9 cellular contexts compared by ENCODE assay signal in genomic region chr10:17226891-17227303, GRCh38. TPM values are rescaled to one million over a fixed set of nuclear protein-coding genes. Genes with fewer than 3 reads are reported as not detected.
DNase-seq lines count a peak whose midpoint lies in the region; TF ChIP-seq lines count a peak whose summit lies in the region.
"Had no signal": no experiment of that assay in that cellular context is flagged by ENCODE, and none has a peak within 500 bp of the region (broad histone marks: within the 10 kb centered on the region; RNA-seq: fewer than 3 reads in every experiment).

No MANE protein-coding gene starts in this region.

- DNase-seq in AG10803 (ENCODE audit: low read depth) (no peak), MG63 (peak; percentile 66), nephron progenitor cell (no peak), NCI-H2081 (lab: John Stamatoyannopoulos, UW) (no peak), NCI-H526 (lab: John Stamatoyannopoulos, UW) (no peak), COLO668 (lab: John Stamatoyannopoulos, UW; ENCODE audit: unreplicated experiment) (no peak), HT-29 (ENCODE audit: low spot score) (no peak)
- DNase-seq: NCI-H526 treated with DMSO at 0.1 percent for 48 hours had no signal

- no peak for TF ChIP-seq CTCF in AG10803 (conservative IDR thresholded peaks at IDR 0.05; ENCODE audit: low read length)
- no peak for TF ChIP-seq CTCF in nephron progenitor cell (IDR thresholded peaks at IDR 0.05)

- intact Hi-C loops in dendritic cell treated with granulocyte-macrophage colony-stimulating factor and Interleukin-4, amounts not matched to agents 40 ng/mL and 50 ng/mL, for 4 days (cut with micrococcal nuclease) = loop anchor here (10.0 kb wide), 1 partner anchor 132 kb away; no protein-coding TSS in a partner anchor

- H3K36me3 Mint-ChIP-seq in dendritic cell treated with granulocyte-macrophage colony-stimulating factor and Interleukin-4, amounts not matched to agents 40 ng/mL and 50 ng/mL, for 4 days (ENCODE audit: low read depth) = peaks cover 41% of the 10 kb centered on the region
- H3K36me3 Mint-ChIP-seq in nephron progenitor cell (ENCODE audit: low read depth) = peaks cover 15% of the 10 kb centered on the region

- peaks cover 28% of the 10 kb centered on the region for H3K36me3 ChIP-seq in MG63

- no peaks in the 10 kb centered on the region for H3K27me3 Mint-ChIP-seq in dendritic cell treated with granulocyte-macrophage colony-stimulating factor and Interleukin-4, amounts not matched to agents 40 ng/mL and 50 ng/mL, for 4 days
- H3K27me3 Mint-ChIP-seq in nephron progenitor cell (ENCODE audit: low read depth, poor library complexity) = peaks cover 13% of the 10 kb centered on the region

- H3K9me3 ChIP-seq in MG63 = peaks cover 3% of the 10 kb centered on the region; the same call in 1 of the 2 replicates

- H3K9me3 Mint-ChIP-seq in dendritic cell treated with granulocyte-macrophage colony-stimulating factor and Interleukin-4, amounts not matched to agents 40 ng/mL and 50 ng/mL, for 4 days = no peaks in the 10 kb centered on the region
- H3K9me3 Mint-ChIP-seq in nephron progenitor cell = no peaks in the 10 kb centered on the region

- no peaks in the 10 kb centered on the region for H3K27me3 ChIP-seq in MG63

- H3K4me3 ChIP-seq in AG10803 (ENCODE audit: low read length) = peak overlapping the region; percentile 99
- H3K4me3 ChIP-seq in MG63 = peak overlapping the region; percentile 82

- peak overlapping the region; percentile 100 for H3K27ac Mint-ChIP-seq in dendritic cell treated with granulocyte-macrophage colony-stimulating factor and Interleukin-4, amounts not matched to agents 40 ng/mL and 50 ng/mL, for 4 days
- no peak overlapping the region for H3K27ac Mint-ChIP-seq in nephron progenitor cell

- H3K4me3 Mint-ChIP-seq in dendritic cell treated with granulocyte-macrophage colony-stimulating factor and Interleukin-4, amounts not matched to agents 40 ng/mL and 50 ng/mL, for 4 days = peak overlapping the region; percentile 93
- peak overlapping the region; percentile 94 for H3K4me3 Mint-ChIP-seq in nephron progenitor cell

- peaks cover 58% of the 10 kb centered on the region for H3K4me1 Mint-ChIP-seq in dendritic cell treated with granulocyte-macrophage colony-stimulating factor and Interleukin-4, amounts not matched to agents 40 ng/mL and 50 ng/mL, for 4 days (ENCODE audit: low read depth)
- H3K4me1 Mint-ChIP-seq in nephron progenitor cell = peaks cover 35% of the 10 kb centered on the region

RNA-seq across cellular contexts. Expression of gene VIM, which starts 1.1 kb away (rescaled TPM):
- total RNA-seq in MG63 (2014; rRNA removed; shearing (Covaris generic); ENCODE audit: low replicate concordance) = 6,535 and 7,091 TPM in 2 replicates
- 0.08 TPM in 1 of 2 replicates, not detected in the other for total RNA-seq in HT-29 (2014; rRNA removed; shearing (Covaris generic))

RNA-seq across cellular contexts. Expression of gene TRDMT1, which starts 25.4 kb away (rescaled TPM):
- total RNA-seq in MG63 (2014; rRNA removed; shearing (Covaris generic); ENCODE audit: low replicate concordance) = 3.3 and 13.1 TPM in 2 replicates
- 1.3 and 3.2 TPM in 2 replicates for total RNA-seq in HT-29 (2014; rRNA removed; shearing (Covaris generic))

Comparison
In these comparisons a context has a peak if more than half of its experiments do, and no peak if none do; other contexts are left out.
1. RNA of gene VIM, which starts 1.1 kb away (total RNA-seq): 6,535 to 7,091 TPM in MG63; 0.08 TPM in HT-29; every median in the first group is over 1,000 times any median in the second.